1 cellular context compared by ENCODE assay signal in the genomic region with DNA sequence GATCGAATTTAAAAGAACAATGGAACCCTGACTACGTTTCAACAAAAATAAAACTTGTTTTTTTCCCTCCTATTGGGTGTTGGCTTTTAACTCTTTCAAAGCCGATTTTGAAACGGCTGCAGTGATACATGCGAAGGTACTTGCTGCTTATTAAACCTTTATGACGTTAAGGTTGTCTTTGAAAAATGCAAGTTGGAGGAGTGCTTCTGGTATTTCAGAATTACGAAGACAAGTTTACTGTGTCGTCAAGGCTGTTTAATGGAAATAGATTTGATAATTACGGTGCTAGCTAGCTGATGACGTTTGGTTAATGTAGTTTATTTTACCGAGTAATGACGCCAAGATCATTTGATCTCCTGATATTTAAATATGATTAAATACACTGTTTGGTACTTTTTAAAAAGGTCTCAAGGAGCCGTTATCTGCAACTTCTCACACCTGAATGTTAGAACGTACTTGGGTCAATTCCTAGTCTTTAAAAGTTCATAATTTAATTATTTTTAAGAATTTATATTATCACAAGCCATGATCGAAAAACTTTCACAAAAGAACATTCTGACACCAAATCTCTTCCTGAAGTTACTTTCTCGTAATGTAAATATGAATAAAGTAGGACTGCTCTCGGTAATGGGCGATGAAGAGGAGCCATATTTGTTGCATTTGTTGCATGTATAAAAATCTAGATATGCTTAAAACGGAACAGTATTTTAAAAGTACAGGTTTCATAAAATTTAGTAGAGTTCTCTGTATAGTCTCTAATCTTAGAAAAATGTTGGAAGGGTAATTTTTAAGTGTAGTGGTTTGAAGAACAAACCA.
TF ChIP-seq lines count a peak whose summit lies in the region.

No MANE protein-coding gene starts in this region.

TF ChIP-seq in K562, 482 proteins besides CTCF, POLR2A, EP300 and RAD21 (continued from another document and continues in another):
- TF ChIP-seq ATF1 (CRISPR knock-in tag; IDR thresholded peaks at IDR 0.05) (no peak), ATF1 (tag; IDR thresholded peaks at IDR 0.05) (peak; percentile 63; the same call in 1 of the 2 replicates), ZNF707 (CRISPR knock-in tag; conservative IDR thresholded peaks at IDR 0.05) (no peak), ZNF79 (CRISPR knock-in tag; IDR thresholded peaks at IDR 0.05; ENCODE audit: low read depth) (no peak), LEF1 (IDR thresholded peaks at IDR 0.05) (0 out of 2 replicates have a peak, but pooled peaks have one; percentile 30), SP1 (CRISPR knock-in tag; IDR thresholded peaks at IDR 0.05) (no peak), HMG20B (CRISPR knock-in tag; IDR thresholded peaks at IDR 0.05) (no peak), CHD1 (IDR thresholded peaks at IDR 0.05; ENCODE audit: low read length) (peak; percentile 39), YBX1 (IDR thresholded peaks at IDR 0.05) (no peak), ZNF589 (CRISPR knock-in tag; IDR thresholded peaks at IDR 0.05; ENCODE audit: low read depth) (no peak), NEUROD1 (IDR thresholded peaks at IDR 0.05; ENCODE audit: borderline replicate concordance, low read depth, low read length, partially characterized antibody) (no peak), HLTF (IDR thresholded peaks at IDR 0.05) (no peak), SPI1 (IDR thresholded peaks at IDR 0.05; ENCODE audit: borderline replicate concordance, low read depth, low read length) (no peak), ZFP30 (CRISPR knock-in tag; IDR thresholded peaks at IDR 0.05; ENCODE audit: borderline replicate concordance) (no peak), ZC3H8 (IDR thresholded peaks at IDR 0.05) (no peak), DMBX1 (CRISPR knock-in tag; IDR thresholded peaks at IDR 0.05; ENCODE audit: borderline replicate concordance) (no peak), NBN (IDR thresholded peaks at IDR 0.05; ENCODE audit: low read depth) (no peak), TAF1 (IDR thresholded peaks at IDR 0.05; ENCODE audit: control insufficient read depth, extremely low read depth, insufficient read depth, low read length, severe bottlenecking) (no peak), ZNF507 (tag; conservative IDR thresholded peaks at IDR 0.05) (no peak), CEBPB (tag; IDR thresholded peaks at IDR 0.05) (no peak), NRF1 (conservative IDR thresholded peaks at IDR 0.05 in 1 of 2, IDR thresholded peaks at IDR 0.05 in 1 of 2) (no peak), TAF9B (IDR thresholded peaks at IDR 0.05; ENCODE audit: partially characterized antibody) (peak; percentile 22), PURB (CRISPR knock-in tag; IDR thresholded peaks at IDR 0.05; ENCODE audit: low read depth) (no peak)
- TF ChIP-seq, protein P1, sequence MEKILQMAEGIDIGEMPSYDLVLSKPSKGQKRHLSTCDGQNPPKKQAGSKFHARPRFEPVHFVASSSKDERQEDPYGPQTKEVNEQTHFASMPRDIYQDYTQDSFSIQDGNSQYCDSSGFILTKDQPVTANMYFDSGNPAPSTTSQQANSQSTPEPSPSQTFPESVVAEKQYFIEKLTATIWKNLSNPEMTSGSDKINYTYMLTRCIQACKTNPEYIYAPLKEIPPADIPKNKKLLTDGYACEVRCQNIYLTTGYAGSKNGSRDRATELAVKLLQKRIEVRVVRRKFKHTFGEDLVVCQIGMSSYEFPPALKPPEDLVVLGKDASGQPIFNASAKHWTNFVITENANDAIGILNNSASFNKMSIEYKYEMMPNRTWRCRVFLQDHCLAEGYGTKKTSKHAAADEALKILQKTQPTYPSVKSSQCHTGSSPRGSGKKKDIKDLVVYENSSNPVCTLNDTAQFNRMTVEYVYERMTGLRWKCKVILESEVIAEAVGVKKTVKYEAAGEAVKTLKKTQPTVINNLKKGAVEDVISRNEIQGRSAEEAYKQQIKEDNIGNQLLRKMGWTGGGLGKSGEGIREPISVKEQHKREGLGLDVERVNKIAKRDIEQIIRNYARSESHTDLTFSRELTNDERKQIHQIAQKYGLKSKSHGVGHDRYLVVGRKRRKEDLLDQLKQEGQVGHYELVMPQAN (IDR thresholded peaks at IDR 0.05; ENCODE audit: borderline replicate concordance), result 0 out of 2 replicates have a peak, but pooled peaks have one; percentile 45
- TF ChIP-seq, protein P2, sequence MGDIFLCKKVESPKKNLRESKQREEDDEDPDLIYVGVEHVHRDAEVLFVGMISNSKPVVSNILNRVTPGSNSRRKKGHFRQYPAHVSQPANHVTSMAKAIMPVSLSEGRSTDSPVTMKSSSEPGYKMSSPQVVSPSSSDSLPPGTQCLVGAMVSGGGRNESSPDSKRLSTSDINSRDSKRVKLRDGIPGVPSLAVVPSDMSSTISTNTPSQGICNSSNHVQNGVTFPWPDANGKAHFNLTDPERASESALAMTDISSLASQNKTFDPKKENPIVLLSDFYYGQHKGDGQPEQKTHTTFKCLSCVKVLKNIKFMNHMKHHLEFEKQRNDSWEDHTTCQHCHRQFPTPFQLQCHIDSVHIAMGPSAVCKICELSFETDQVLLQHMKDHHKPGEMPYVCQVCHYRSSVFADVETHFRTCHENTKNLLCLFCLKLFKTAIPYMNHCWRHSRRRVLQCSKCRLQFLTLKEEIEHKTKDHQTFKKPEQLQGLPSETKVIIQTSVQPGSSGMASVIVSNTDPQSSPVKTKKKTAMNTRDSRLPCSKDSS (IDR thresholded peaks at IDR 0.05; ENCODE audit: low read depth, partially characterized antibody), result no peak
- TF ChIP-seq, protein P3, sequence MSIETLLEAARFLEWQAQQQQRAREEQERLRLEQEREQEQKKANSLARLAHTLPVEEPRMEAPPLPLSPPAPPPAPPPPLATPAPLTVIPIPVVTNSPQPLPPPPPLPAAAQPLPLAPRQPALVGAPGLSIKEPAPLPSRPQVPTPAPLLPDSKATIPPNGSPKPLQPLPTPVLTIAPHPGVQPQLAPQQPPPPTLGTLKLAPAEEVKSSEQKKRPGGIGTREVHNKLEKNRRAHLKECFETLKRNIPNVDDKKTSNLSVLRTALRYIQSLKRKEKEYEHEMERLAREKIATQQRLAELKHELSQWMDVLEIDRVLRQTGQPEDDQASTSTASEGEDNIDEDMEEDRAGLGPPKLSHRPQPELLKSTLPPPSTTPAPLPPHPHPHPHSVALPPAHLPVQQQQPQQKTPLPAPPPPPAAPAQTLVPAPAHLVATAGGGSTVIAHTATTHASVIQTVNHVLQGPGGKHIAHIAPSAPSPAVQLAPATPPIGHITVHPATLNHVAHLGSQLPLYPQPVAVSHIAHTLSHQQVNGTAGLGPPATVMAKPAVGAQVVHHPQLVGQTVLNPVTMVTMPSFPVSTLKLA (conservative IDR thresholded peaks at IDR 0.05), result 0 out of 4 replicates have a peak, but pooled peaks of 1 of the 2 experiments have one; percentile 20
- TF ChIP-seq, protein P4, sequence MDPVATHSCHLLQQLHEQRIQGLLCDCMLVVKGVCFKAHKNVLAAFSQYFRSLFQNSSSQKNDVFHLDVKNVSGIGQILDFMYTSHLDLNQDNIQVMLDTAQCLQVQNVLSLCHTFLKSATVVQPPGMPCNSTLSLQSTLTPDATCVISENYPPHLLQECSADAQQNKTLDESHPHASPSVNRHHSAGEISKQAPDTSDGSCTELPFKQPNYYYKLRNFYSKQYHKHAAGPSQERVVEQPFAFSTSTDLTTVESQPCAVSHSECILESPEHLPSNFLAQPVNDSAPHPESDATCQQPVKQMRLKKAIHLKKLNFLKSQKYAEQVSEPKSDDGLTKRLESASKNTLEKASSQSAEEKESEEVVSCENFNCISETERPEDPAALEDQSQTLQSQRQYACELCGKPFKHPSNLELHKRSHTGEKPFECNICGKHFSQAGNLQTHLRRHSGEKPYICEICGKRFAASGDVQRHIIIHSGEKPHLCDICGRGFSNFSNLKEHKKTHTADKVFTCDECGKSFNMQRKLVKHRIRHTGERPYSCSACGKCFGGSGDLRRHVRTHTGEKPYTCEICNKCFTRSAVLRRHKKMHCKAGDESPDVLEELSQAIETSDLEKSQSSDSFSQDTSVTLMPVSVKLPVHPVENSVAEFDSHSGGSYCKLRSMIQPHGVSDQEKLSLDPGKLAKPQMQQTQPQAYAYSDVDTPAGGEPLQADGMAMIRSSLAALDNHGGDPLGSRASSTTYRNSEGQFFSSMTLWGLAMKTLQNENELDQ (CRISPR knock-in tag; IDR thresholded peaks at IDR 0.05; ENCODE audit: borderline replicate concordance), result no peak
- TF ChIP-seq, protein P5, sequence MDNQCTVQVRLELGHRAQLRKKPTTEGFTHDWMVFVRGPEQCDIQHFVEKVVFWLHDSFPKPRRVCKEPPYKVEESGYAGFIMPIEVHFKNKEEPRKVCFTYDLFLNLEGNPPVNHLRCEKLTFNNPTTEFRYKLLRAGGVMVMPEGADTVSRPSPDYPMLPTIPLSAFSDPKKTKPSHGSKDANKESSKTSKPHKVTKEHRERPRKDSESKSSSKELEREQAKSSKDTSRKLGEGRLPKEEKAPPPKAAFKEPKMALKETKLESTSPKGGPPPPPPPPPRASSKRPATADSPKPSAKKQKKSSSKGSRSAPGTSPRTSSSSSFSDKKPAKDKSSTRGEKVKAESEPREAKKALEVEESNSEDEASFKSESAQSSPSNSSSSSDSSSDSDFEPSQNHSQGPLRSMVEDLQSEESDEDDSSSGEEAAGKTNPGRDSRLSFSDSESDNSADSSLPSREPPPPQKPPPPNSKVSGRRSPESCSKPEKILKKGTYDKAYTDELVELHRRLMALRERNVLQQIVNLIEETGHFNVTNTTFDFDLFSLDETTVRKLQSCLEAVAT (IDR thresholded peaks at IDR 0.05), result peak; percentile 93 to 96
- TF ChIP-seq, protein P6, sequence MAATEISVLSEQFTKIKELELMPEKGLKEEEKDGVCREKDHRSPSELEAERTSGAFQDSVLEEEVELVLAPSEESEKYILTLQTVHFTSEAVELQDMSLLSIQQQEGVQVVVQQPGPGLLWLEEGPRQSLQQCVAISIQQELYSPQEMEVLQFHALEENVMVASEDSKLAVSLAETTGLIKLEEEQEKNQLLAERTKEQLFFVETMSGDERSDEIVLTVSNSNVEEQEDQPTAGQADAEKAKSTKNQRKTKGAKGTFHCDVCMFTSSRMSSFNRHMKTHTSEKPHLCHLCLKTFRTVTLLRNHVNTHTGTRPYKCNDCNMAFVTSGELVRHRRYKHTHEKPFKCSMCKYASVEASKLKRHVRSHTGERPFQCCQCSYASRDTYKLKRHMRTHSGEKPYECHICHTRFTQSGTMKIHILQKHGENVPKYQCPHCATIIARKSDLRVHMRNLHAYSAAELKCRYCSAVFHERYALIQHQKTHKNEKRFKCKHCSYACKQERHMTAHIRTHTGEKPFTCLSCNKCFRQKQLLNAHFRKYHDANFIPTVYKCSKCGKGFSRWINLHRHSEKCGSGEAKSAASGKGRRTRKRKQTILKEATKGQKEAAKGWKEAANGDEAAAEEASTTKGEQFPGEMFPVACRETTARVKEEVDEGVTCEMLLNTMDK (IDR thresholded peaks at IDR 0.05; ENCODE audit: borderline replicate concordance, insufficient read depth, low read depth, low read length, poor library complexity, severe bottlenecking), result no peak
- TF ChIP-seq, protein P7, sequence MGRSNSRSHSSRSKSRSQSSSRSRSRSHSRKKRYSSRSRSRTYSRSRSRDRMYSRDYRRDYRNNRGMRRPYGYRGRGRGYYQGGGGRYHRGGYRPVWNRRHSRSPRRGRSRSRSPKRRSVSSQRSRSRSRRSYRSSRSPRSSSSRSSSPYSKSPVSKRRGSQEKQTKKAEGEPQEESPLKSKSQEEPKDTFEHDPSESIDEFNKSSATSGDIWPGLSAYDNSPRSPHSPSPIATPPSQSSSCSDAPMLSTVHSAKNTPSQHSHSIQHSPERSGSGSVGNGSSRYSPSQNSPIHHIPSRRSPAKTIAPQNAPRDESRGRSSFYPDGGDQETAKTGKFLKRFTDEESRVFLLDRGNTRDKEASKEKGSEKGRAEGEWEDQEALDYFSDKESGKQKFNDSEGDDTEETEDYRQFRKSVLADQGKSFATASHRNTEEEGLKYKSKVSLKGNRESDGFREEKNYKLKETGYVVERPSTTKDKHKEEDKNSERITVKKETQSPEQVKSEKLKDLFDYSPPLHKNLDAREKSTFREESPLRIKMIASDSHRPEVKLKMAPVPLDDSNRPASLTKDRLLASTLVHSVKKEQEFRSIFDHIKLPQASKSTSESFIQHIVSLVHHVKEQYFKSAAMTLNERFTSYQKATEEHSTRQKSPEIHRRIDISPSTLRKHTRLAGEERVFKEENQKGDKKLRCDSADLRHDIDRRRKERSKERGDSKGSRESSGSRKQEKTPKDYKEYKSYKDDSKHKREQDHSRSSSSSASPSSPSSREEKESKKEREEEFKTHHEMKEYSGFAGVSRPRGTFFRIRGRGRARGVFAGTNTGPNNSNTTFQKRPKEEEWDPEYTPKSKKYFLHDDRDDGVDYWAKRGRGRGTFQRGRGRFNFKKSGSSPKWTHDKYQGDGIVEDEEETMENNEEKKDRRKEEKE (IDR thresholded peaks at IDR 0.05; ENCODE audit: borderline replicate concordance in 1 of 2, control insufficient read depth in 1 of 2, low read depth in 2 of 2, low read length in 1 of 2), result no peak
